In genomic region chr11:49208006-49208721, GRCh38 we compare ENCODE assay signal across 8 cellular contexts. TPM values are rescaled to one million over a fixed set of nuclear protein-coding genes. Genes with fewer than 3 reads are reported as not detected.
A peak's percentile ranks its signal among the peaks of the same experiment; 100 is the strongest.
DNase-seq lines count a peak whose midpoint lies in the region; ATAC-seq and TF ChIP-seq lines count a peak whose summit lies in the region.

FOLH1 (minus strand) TSS chr11:49208602; CDS start chr11:49208409, 193 bp downstream.

- no peaks in the 10 kb centered on the region for H3K4me1 Mint-ChIP-seq in endothelial cell (ENCODE audit: unreplicated experiment)

- H3K36me3 ChIP-seq in muscle layer of duodenum (ENCODE audit: control insufficient read depth in 1 of 2, insufficient read depth in 2 of 2, low read length in 2 of 2) = no peaks in the 10 kb centered on the region

- H3K9me3 ChIP-seq in muscle layer of duodenum (ENCODE audit: control insufficient read depth in 1 of 2, low read length in 2 of 2) = no peaks in the 10 kb centered on the region

- no peak for ATAC-seq in HG02884 (IDR thresholded peaks at IDR 0.05; ENCODE audit: unreplicated experiment)

- H3K36me3 Mint-ChIP-seq in endothelial cell (ENCODE audit: low read depth, unreplicated experiment) = no peaks in the 10 kb centered on the region

- H3K27ac ChIP-seq in muscle layer of duodenum (ENCODE audit: low read length) = peak within 1 kb of the TSS; percentile 79

- H3K27me3 Mint-ChIP-seq in endothelial cell (ENCODE audit: unreplicated experiment) = no peaks in the 10 kb centered on the region

- H3K9me3 Mint-ChIP-seq in endothelial cell (ENCODE audit: unreplicated experiment) = no peaks in the 10 kb centered on the region

- DNase-seq in AG20443 (ENCODE audit: low spot score) = peak; percentile 33
- peak; percentile 76 for DNase-seq in HuH-7 (ENCODE audit: low spot score)
- DNase-seq in endothelial cell (ENCODE audit: low spot score) = peak; percentile 36
- no peak for DNase-seq in LoVo (ENCODE audit: low spot score)
- DNase-seq in activated CD4-positive, alpha-beta T cell treated with anti-CD3 and anti-CD28 coated beads for 1 hour = no peak
- DNase-seq in NCI-H524 (lab: John Stamatoyannopoulos, UW) = no peak

- no peak within 1 kb of the TSS for H3K27ac Mint-ChIP-seq in endothelial cell (ENCODE audit: unreplicated experiment)

- H3K4me3 ChIP-seq in muscle layer of duodenum (ENCODE audit: low read depth in 1 of 2, low read length in 2 of 2) = peak within 1 kb of the TSS; percentile 65 to 68

- no peaks in the 10 kb centered on the region for H3K27me3 ChIP-seq in muscle layer of duodenum (ENCODE audit: low read depth, low read length)

- H3K4me3 Mint-ChIP-seq in endothelial cell (ENCODE audit: unreplicated experiment) = peak within 1 kb of the TSS; percentile 91

- peaks cover 0 to 6% of the 10 kb centered on the region in 2 donors for H3K4me1 ChIP-seq in muscle layer of duodenum (ENCODE audit: control insufficient read depth in 1 of 2, insufficient read depth in 2 of 2, low read length in 2 of 2)

- TF ChIP-seq CTCF in endothelial cell (IDR thresholded peaks at IDR 0.05; ENCODE audit: unreplicated experiment) = no peak

RNA-seq across cellular contexts. Expression of gene FOLH1, which starts in this region (rescaled TPM):
- 2.8 TPM for total RNA-seq in endothelial cell (ENCODE audit: unreplicated experiment)

Comparison
In these comparisons a context has a peak if more than half of its experiments do, and no peak if none do; other contexts are left out.
1. DNase-seq: peak in AG20443 (single experiment), HuH-7 (single experiment) and endothelial cell (single experiment); none in LoVo (single experiment), activated CD4-positive, alpha-beta T cell treated with anti-CD3 and anti-CD28 coated beads for 1 hour (single experiment) and NCI-H524 (0 of 2).